23 cellular contexts compared by ENCODE assay signal in genomic region chr2:182067393-182067792, GRCh38.
DNase-seq lines count a peak whose midpoint lies in the region; ATAC-seq and TF ChIP-seq lines count a peak whose summit lies in the region.
"Had no signal": no experiment of that assay in that cellular context is flagged by ENCODE, and none has a peak within 500 bp of the region (broad histone marks: within the 10 kb centered on the region; RNA-seq: fewer than 3 reads in every experiment).

No MANE protein-coding gene starts in this region.

- no peak overlapping the region for H3K9ac ChIP-seq in SK-N-SH

- POLR2A ChIA-PET in SK-N-SH (lab: Yijun Ruan, JAX) = no interaction called here

- TF ChIP-seq CTCF in SK-N-SH (IDR thresholded peaks at IDR 0.05) (no peak), RWPE2 (IDR thresholded peaks at IDR 0.05; ENCODE audit: poor library complexity, severe bottlenecking) (no peak)

- peaks cover 12% of the 10 kb centered on the region for H3F3A ChIP-seq in SK-N-SH (replicated peaks; ENCODE audit: insufficient read depth)

- H3K36me3 ChIP-seq in SK-N-SH (replicated peaks in 1 of 2; ENCODE audit: control insufficient read depth in 1 of 2, insufficient read depth in 2 of 2, low read length in 1 of 2) (no peaks in the 10 kb centered on the region), RWPE2 (ENCODE audit: low read depth) (no peaks in the 10 kb centered on the region)

- H3K4me2 ChIP-seq in SK-N-SH = peak overlapping the region; percentile 36; the same call in 1 of the 2 replicates

- 95% methylated on average over 5 of the region's 5 CpGs for WGBS in SK-N-SH (ENCODE audit: low lambda C conversion rate)

- H4K20me1 ChIP-seq in SK-N-SH (ENCODE audit: insufficient read depth) = no peaks in the 10 kb centered on the region

- H3K4me1 ChIP-seq in SK-N-SH (ENCODE audit: control insufficient read depth in 1 of 2, insufficient read depth in 2 of 2, low read depth in 1 of 2, low read length in 1 of 2) = peaks cover 16 to 26% of the 10 kb centered on the region in 2 experiments
- peaks cover 29% of the 10 kb centered on the region for H3K4me1 ChIP-seq in RWPE2 (ENCODE audit: insufficient read depth, poor library complexity, severe bottlenecking)

- no peak overlapping the region for H2AFZ ChIP-seq in SK-N-SH (ENCODE audit: low read depth)

- H3K27ac ChIP-seq in SK-N-SH (ENCODE audit: low read depth in 2 of 2, low read length in 1 of 2) (peak overlapping the region; percentile 43; a peak in 2 of 4 replicates), RWPE2 (ENCODE audit: poor library complexity, severe bottlenecking) (peak overlapping the region; percentile 59)
- H3K27ac ChIP-seq: RWPE1 had no signal

- H3K9me2 ChIP-seq in SK-N-SH = no peaks in the 10 kb centered on the region

- ATAC-seq in SK-N-SH treated with all-trans-retinoic acid at 6 μM for 48 hours (no peak), RWPE2 (ENCODE audit: low read depth) (no peak), left lobe of liver (peak; percentile 32), GM18909 (IDR thresholded peaks at IDR 0.05; ENCODE audit: poor library complexity, unreplicated experiment) (no peak)
- ATAC-seq: HCT116, Panc1 had no signal

- no peaks in the 10 kb centered on the region for H3K9me3 ChIP-seq in SK-N-SH
- H3K9me3 ChIP-seq in RWPE2 (ENCODE audit: severe bottlenecking) = no peaks in the 10 kb centered on the region

- TF ChIP-seq EP300 in SK-N-SH (IDR thresholded peaks at IDR 0.05; ENCODE audit: borderline replicate concordance in 1 of 2, low read depth in 1 of 2, low read length in 1 of 2) = no peak

- no peaks in the 10 kb centered on the region for H3K79me2 ChIP-seq in SK-N-SH (ENCODE audit: insufficient read depth)

- no peak for DNase-seq in SK-N-SH
- no peak for DNase-seq in RWPE2 (ENCODE audit: low spot score)
- DNase-seq in left lobe of liver (ENCODE audit: low spot score) = no peak
- DNase-seq in dermis blood vessel endothelial cell = no peak
- no peak for DNase-seq in NCI-H2107 treated with DMSO at 0.1 percent for 48 hours (lab: John Stamatoyannopoulos, UW; ENCODE audit: unreplicated experiment)
- no peak for DNase-seq in D341Med (ENCODE audit: low spot score)
- DNase-seq: 8988T; AML-193; C1 segment of cervical spinal cord; CD4-positive, alpha-beta memory T cell; COR-L47; Kasumi-1; NCI-H1105; NCI-H146; NCI-H1930; NCI-H2107; NCI-H526 treated with DMSO at 0.1 percent for 48 hours; SHP77 treated with DMSO at 0.1 percent for 48 hours had no signal

- CTCF ChIA-PET in SK-N-SH (lab: Yijun Ruan, JAX) = interaction anchor here (4.0 kb wide), 1 partner anchor 11 kb away, joined by 22 read pairs; no protein-coding TSS in a partner anchor

- no peak for TF ChIP-seq RAD21 in SK-N-SH (IDR thresholded peaks at IDR 0.05; ENCODE audit: low read length)

- H3K27me3 ChIP-seq in SK-N-SH (ENCODE audit: insufficient read depth) (no peaks in the 10 kb centered on the region), RWPE2 (ENCODE audit: insufficient read depth, poor library complexity, severe bottlenecking) (no peaks in the 10 kb centered on the region)

- no peak overlapping the region for H3K4me3 ChIP-seq in SK-N-SH (ENCODE audit: low read depth in 2 of 2, low read length in 1 of 2)
- H3K4me3 ChIP-seq in RWPE2 (ENCODE audit: severe bottlenecking) = no peak overlapping the region

TF ChIP-seq in SK-N-SH, 30 proteins besides CTCF, POLR2A, EP300 and RAD21:
- TF ChIP-seq GABPA (IDR thresholded peaks at IDR 0.05; ENCODE audit: low read depth) = no peak
- no peak for TF ChIP-seq EZH2phosphoT487 (IDR thresholded peaks at IDR 0.05; ENCODE audit: borderline replicate concordance, low read depth)
- no peak for TF ChIP-seq TCF12 (IDR thresholded peaks at IDR 0.05)
- no peak for TF ChIP-seq CHD2 (IDR thresholded peaks at IDR 0.05; ENCODE audit: low read length, partially characterized antibody)
- no peak for TF ChIP-seq RFX5 (IDR thresholded peaks at IDR 0.05; ENCODE audit: low read length)
- no peak for TF ChIP-seq RXRA (IDR thresholded peaks at IDR 0.05; ENCODE audit: borderline replicate concordance, low read depth)
- TF ChIP-seq SMC3 (IDR thresholded peaks at IDR 0.05; ENCODE audit: low read depth, low read length) = no peak
- no peak for TF ChIP-seq FOXJ3 (CRISPR knock-in tag; IDR thresholded peaks at IDR 0.05)
- no peak for TF ChIP-seq TAF1 (IDR thresholded peaks at IDR 0.05; ENCODE audit: borderline replicate concordance, low read depth, low read length)
- no peak for TF ChIP-seq POLR2AphosphoS5 (IDR thresholded peaks at IDR 0.05; ENCODE audit: low read depth, low read length)
- no peak for TF ChIP-seq ZBTB33 (IDR thresholded peaks at IDR 0.05; ENCODE audit: borderline replicate concordance, low read depth)
- TF ChIP-seq ELF1 (IDR thresholded peaks at IDR 0.05) = no peak
- no peak for TF ChIP-seq FOSL2 (IDR thresholded peaks at IDR 0.05; ENCODE audit: borderline replicate concordance, low read depth)
- TF ChIP-seq TEAD4 (IDR thresholded peaks at IDR 0.05; ENCODE audit: borderline replicate concordance, insufficient read depth) = no peak
- no peak for TF ChIP-seq MAX (IDR thresholded peaks at IDR 0.05; ENCODE audit: low read depth)
- no peak for TF ChIP-seq SIN3A (IDR thresholded peaks at IDR 0.05; ENCODE audit: borderline replicate concordance, low read depth, low read length)
- no peak for TF ChIP-seq MXI1 (IDR thresholded peaks at IDR 0.05; ENCODE audit: low read depth, low read length)
- no peak for TF ChIP-seq NFIC (IDR thresholded peaks at IDR 0.05; ENCODE audit: borderline replicate concordance)

TF ChIP-seq in SK-N-SH treated with all-trans-retinoic acid at 6 μM for 48 hours, 23 proteins besides CTCF, POLR2A, EP300 and RAD21:
- TF ChIP-seq ZC3H10 (CRISPR knock-in tag; IDR thresholded peaks at IDR 0.05) (no peak), TOX (CRISPR knock-in tag; IDR thresholded peaks at IDR 0.05; ENCODE audit: borderline replicate concordance) (no peak), ESRRG (CRISPR knock-in tag; IDR thresholded peaks at IDR 0.05) (no peak), ZFP3 (CRISPR knock-in tag; IDR thresholded peaks at IDR 0.05) (no peak), SNAI2 (CRISPR knock-in tag; IDR thresholded peaks at IDR 0.05) (no peak), ZNF70 (CRISPR knock-in tag; IDR thresholded peaks at IDR 0.05) (no peak), BACH2 (CRISPR knock-in tag; IDR thresholded peaks at IDR 0.05; ENCODE audit: borderline replicate concordance) (no peak), CSRNP3 (CRISPR knock-in tag; IDR thresholded peaks at IDR 0.05) (no peak), OSR1 (CRISPR knock-in tag; IDR thresholded peaks at IDR 0.05) (no peak), ZNF8 (CRISPR knock-in tag; IDR thresholded peaks at IDR 0.05) (no peak), ZFP30 (CRISPR knock-in tag; IDR thresholded peaks at IDR 0.05) (no peak), RARB (CRISPR knock-in tag; IDR thresholded peaks at IDR 0.05) (no peak)
- TF ChIP-seq, protein P1, sequence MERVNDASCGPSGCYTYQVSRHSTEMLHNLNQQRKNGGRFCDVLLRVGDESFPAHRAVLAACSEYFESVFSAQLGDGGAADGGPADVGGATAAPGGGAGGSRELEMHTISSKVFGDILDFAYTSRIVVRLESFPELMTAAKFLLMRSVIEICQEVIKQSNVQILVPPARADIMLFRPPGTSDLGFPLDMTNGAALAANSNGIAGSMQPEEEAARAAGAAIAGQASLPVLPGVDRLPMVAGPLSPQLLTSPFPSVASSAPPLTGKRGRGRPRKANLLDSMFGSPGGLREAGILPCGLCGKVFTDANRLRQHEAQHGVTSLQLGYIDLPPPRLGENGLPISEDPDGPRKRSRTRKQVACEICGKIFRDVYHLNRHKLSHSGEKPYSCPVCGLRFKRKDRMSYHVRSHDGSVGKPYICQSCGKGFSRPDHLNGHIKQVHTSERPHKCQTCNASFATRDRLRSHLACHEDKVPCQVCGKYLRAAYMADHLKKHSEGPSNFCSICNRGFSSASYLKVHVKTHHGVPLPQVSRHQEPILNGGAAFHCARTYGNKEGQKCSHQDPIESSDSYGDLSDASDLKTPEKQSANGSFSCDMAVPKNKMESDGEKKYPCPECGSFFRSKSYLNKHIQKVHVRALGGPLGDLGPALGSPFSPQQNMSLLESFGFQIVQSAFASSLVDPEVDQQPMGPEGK (CRISPR knock-in tag; IDR thresholded peaks at IDR 0.05; ENCODE audit: borderline replicate concordance) = no peak
- TF ChIP-seq, protein P2, sequence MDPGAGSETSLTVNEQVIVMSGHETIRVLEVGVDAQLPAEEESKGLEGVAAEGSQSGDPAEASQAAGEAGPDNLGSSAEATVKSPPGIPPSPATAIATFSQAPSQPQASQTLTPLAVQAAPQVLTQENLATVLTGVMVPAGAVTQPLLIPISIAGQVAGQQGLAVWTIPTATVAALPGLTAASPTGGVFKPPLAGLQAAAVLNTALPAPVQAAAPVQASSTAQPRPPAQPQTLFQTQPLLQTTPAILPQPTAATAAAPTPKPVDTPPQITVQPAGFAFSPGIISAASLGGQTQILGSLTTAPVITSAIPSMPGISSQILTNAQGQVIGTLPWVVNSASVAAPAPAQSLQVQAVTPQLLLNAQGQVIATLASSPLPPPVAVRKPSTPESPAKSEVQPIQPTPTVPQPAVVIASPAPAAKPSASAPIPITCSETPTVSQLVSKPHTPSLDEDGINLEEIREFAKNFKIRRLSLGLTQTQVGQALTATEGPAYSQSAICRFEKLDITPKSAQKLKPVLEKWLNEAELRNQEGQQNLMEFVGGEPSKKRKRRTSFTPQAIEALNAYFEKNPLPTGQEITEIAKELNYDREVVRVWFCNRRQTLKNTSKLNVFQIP (CRISPR knock-in tag; IDR thresholded peaks at IDR 0.05; ENCODE audit: borderline replicate concordance, low read depth) = no peak
